Comparison of ENCODE assay signal across 1 cellular context in genomic region chr10:101110856-101111523, GRCh38.
TF ChIP-seq lines count a peak whose summit lies in the region.

No MANE protein-coding gene starts in this region.

TF ChIP-seq in GM23338, 12 proteins besides CTCF, POLR2A, EP300 and RAD21 (continued from another document):
- no peak for TF ChIP-seq ZNF462 (CRISPR knock-in tag; IDR thresholded peaks at IDR 0.05)
- TF ChIP-seq JUNB (IDR thresholded peaks at IDR 0.05; ENCODE audit: unreplicated experiment), result no peak
- no peak for TF ChIP-seq POLR2AphosphoS5 (IDR thresholded peaks at IDR 0.05; ENCODE audit: low read depth)
- no peak for TF ChIP-seq CREB1 (CRISPR knock-in tag; IDR thresholded peaks at IDR 0.05; ENCODE audit: low read depth)
- TF ChIP-seq STAT1 (IDR thresholded peaks at IDR 0.05; ENCODE audit: unreplicated experiment), result no peak
- TF ChIP-seq ZNF331 (CRISPR knock-in tag; IDR thresholded peaks at IDR 0.05; ENCODE audit: low read depth), result no peak
- no peak for TF ChIP-seq EZH2phosphoT487 (IDR thresholded peaks at IDR 0.05; ENCODE audit: unreplicated experiment)
- no peak for TF ChIP-seq NANOG (IDR thresholded peaks at IDR 0.05; ENCODE audit: borderline replicate concordance)
- TF ChIP-seq ETS1 (IDR thresholded peaks at IDR 0.05), result no peak
- TF ChIP-seq ZNF114 (CRISPR knock-in tag; IDR thresholded peaks at IDR 0.05), result no peak
TF ChIP-seq in GM23338: peak in this region for 0.
